ENCODE assay signal across 32 cellular contexts in the genomic region with DNA sequence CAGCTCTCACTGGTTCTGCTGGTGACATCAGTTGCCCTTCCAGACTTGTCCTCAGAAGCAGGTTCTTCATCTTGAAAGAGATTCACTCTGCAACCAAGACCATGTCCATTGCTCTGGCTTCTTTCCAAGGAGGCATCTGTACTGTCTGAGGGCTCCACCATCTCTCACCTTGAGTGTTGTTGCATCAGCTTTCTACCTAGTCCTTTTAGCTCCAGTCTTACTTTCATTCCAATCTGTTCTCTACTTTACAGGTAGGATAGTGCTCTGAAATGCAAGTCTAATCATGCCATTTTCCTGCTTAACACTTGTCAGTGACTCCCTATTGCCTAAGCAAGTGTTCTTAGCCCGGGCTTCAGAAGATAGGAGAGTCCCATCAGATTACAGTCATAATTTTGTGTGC.
"Had no signal": no experiment of that assay in that cellular context is flagged by ENCODE, and none has a peak within 500 bp of the region (broad histone marks: within the 10 kb centered on the region; RNA-seq: fewer than 3 reads in every experiment).

No MANE protein-coding gene starts in this region.

- H3K36me3 ChIP-seq: ascending aorta, Peyer's patch, SJSA1 had no signal

- H3K4me3 Mint-ChIP-seq: activated CD4-positive, alpha-beta T cell treated with anti-CD3 and anti-CD28 coated beads, Interleukin-2, amount 10 ng/mL, durations not matched to agents 7 days and 5 days; activated CD8-positive, alpha-beta T cell treated with anti-CD3 and anti-CD28 coated beads, Interleukin-2, amount 10 ng/mL, durations not matched to agents 7 days and 5 days; activated naive CD4-positive, alpha-beta T cell treated with anti-CD3 and anti-CD28 coated beads, Interleukin-2, amount 50 U/mL, for 24 hours; activated naive CD8-positive, alpha-beta T cell treated with anti-CD3 and anti-CD28 coated beads, Interleukin-2, amount 10 ng/mL, durations not matched to agents 7 days and 5 days; activated T-cell treated with anti-CD3 and anti-CD28 coated beads, Interleukin-2, amount 50 U/mL, for 24 hours; T-helper 1 cell treated with Interleukin-12 subunit alpha and Interleukin-12 subunit beta and Interleukin-4 antibody, amounts not matched to agents 30 μg/mL and 1 μg/mL, for 36 hours; T-helper 2 cell treated with Interferon-gamma antibody and Interleukin-4, amounts not matched to agents 5 μg/mL and 100 μg/mL, for 36 hours had no signal

- H3K27ac Mint-ChIP-seq: activated CD4-positive, alpha-beta T cell treated with anti-CD3 and anti-CD28 coated beads, Interleukin-2, amount 10 ng/mL, durations not matched to agents 7 days and 5 days; activated CD8-positive, alpha-beta T cell treated with anti-CD3 and anti-CD28 coated beads, Interleukin-2, amount 10 ng/mL, durations not matched to agents 7 days and 5 days; activated naive CD4-positive, alpha-beta T cell treated with anti-CD3 and anti-CD28 coated beads, Interleukin-2, amount 50 U/mL, for 24 hours; activated naive CD8-positive, alpha-beta T cell treated with anti-CD3 and anti-CD28 coated beads, Interleukin-2, amount 10 ng/mL, durations not matched to agents 7 days and 5 days; activated T-cell treated with anti-CD3 and anti-CD28 coated beads, Interleukin-2, amount 50 U/mL, for 24 hours; activated T-helper 2 cell treated with anti-CD3 and anti-CD28 coated beads, Interferon-gamma antibody, Interleukin-2, Interleukin-4, amounts not matched to agents 10 μg/mL and 5 μg/mL and 100 μg/mL, durations not matched to agents 14 hours and 24 hours and 36 hours; T-helper 1 cell treated with Interleukin-12 subunit alpha and Interleukin-12 subunit beta and Interleukin-4 antibody, amounts not matched to agents 30 μg/mL and 1 μg/mL, for 36 hours; T-helper 2 cell treated with Interferon-gamma antibody and Interleukin-4, amounts not matched to agents 5 μg/mL and 100 μg/mL, for 36 hours had no signal

- H3K9me3 Mint-ChIP-seq: activated CD4-positive, alpha-beta T cell treated with anti-CD3 and anti-CD28 coated beads, Interleukin-2, amount 10 ng/mL, durations not matched to agents 7 days and 5 days; activated naive CD8-positive, alpha-beta T cell treated with anti-CD3 and anti-CD28 coated beads, Interleukin-2, amount 10 ng/mL, durations not matched to agents 7 days and 5 days; activated T-helper 2 cell treated with anti-CD3 and anti-CD28 coated beads, Interferon-gamma antibody, Interleukin-2, Interleukin-4, amounts not matched to agents 10 μg/mL and 5 μg/mL and 100 μg/mL, durations not matched to agents 14 hours and 24 hours and 36 hours; T-helper 1 cell treated with Interleukin-12 subunit alpha and Interleukin-12 subunit beta and Interleukin-4 antibody, amounts not matched to agents 30 μg/mL and 1 μg/mL, for 36 hours; T-helper 2 cell treated with Interferon-gamma antibody and Interleukin-4, amounts not matched to agents 5 μg/mL and 100 μg/mL, for 36 hours had no signal

- FAIRE-seq: TTC549 had no signal

- ATAC-seq: activated CD8-positive, alpha-beta T cell treated with anti-CD3 and anti-CD28 coated beads, Interleukin-2, amount 10 ng/mL, durations not matched to agents 7 days and 5 days; PC-3 had no signal

- H3K9ac ChIP-seq: SK-N-SH had no signal

- H3K4me2 ChIP-seq: SK-N-SH had no signal

- H3K27ac ChIP-seq: ascending aorta, Peyer's patch, SJSA1 had no signal

- H3K27me3 ChIP-seq: ascending aorta, Peyer's patch, SJSA1 had no signal

- H3K4me3 ChIP-seq: ascending aorta, Peyer's patch, SJSA1 had no signal

- DNase-seq: activated CD4-positive, alpha-beta T cell treated with anti-CD3 and anti-CD28 coated beads, Interleukin-2, amount 10 ng/mL, durations not matched to agents 7 days and 5 days; activated CD4-positive, alpha-beta T cell treated with anti-CD3 and anti-CD28 coated beads, Interleukin-2, amount 50 U/mL, for 48 hours; activated CD8-positive, alpha-beta T cell treated with anti-CD3 and anti-CD28 coated beads, Interleukin-2, amount 10 ng/mL, durations not matched to agents 7 days and 5 days; activated gamma-delta T cell; activated naive CD4-positive, alpha-beta T cell treated with Interleukin-2 at 50 U/mL for 16 hours; activated naive CD8-positive, alpha-beta T cell treated with anti-CD3 and anti-CD28 coated beads, Interleukin-2, amount 10 ng/mL, durations not matched to agents 7 days and 5 days; activated T-cell treated with anti-CD3 and anti-CD28 coated beads, Interleukin-2, amount 50 U/mL, for 24 hours; amygdala; caudate nucleus; cerebellar nuclear complex; Kasumi-1; MM.1S; MV-4-11; NCI-H1092; NCI-H1436 treated with DMSO at 0.1 percent for 48 hours; NCI-H1694 treated with DMSO at 0.1 percent for 48 hours; NCI-H2029; NCI-H345; NCI-H524 treated with DMSO at 0.1 percent for 48 hours; NK-92 treated with Interleukin-12 subunit alpha and Interleukin-12 subunit beta, amount 100 ng/mL, for 24 hours; PC-3; Peyer's patch; RPMI8226; SHP77 treated with DMSO at 0.1 percent for 48 hours; SK-N-SH had no signal

- H3K4me1 ChIP-seq: ascending aorta, Peyer's patch, SJSA1 had no signal

- H3K4me1 Mint-ChIP-seq: activated CD4-positive, alpha-beta T cell treated with anti-CD3 and anti-CD28 coated beads, Interleukin-2, amount 10 ng/mL, durations not matched to agents 7 days and 5 days; activated naive CD4-positive, alpha-beta T cell treated with anti-CD3 and anti-CD28 coated beads, Interleukin-2, amount 50 U/mL, for 24 hours; activated naive CD8-positive, alpha-beta T cell treated with anti-CD3 and anti-CD28 coated beads, Interleukin-2, amount 10 ng/mL, durations not matched to agents 7 days and 5 days had no signal

- H3K36me3 Mint-ChIP-seq: activated naive CD4-positive, alpha-beta T cell treated with anti-CD3 and anti-CD28 coated beads, Interleukin-2, amount 50 U/mL, for 24 hours; activated naive CD8-positive, alpha-beta T cell treated with anti-CD3 and anti-CD28 coated beads, Interleukin-2, amount 10 ng/mL, durations not matched to agents 7 days and 5 days had no signal

- H3K9me3 ChIP-seq: ascending aorta, Peyer's patch, SJSA1, SK-N-SH had no signal
